Comparison of ENCODE assay signal across 15 cellular contexts in the genomic region with DNA sequence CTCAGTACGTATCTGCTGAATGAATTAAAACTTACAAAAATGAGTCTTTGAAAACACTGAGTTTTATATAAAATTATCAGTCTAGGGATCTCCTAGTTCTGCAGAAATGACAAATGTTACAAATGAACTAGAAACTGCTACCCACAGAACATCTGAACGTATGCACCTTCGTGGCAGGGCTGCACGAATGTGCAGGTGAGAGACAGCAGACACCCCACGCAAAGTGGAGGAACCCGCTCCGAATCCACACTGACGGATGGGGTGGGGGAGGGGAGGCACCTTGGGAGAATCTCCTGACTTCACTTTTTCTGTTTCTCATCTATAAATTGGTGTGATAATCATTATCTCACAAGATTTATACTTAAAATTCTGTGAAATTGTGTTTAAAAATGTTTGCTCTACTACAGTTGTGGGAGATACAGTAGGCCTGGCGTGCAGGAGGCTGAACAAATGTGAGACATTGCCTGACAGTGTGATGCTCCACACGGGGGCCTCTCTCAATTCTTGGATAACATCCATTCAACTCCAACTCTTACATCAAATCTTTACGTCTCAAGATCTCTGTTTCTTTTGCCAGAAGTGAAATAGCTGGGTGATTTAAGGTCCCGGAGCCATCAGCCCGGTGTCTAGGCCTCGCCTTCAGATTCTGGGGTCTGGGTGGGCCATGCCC.
A peak's percentile ranks its signal among the peaks of the same experiment; 100 is the strongest.
DNase-seq lines count a peak whose midpoint lies in the region; ATAC-seq and TF ChIP-seq lines count a peak whose summit lies in the region.
"Had no signal": no experiment of that assay in that cellular context is flagged by ENCODE, and none has a peak within 500 bp of the region (broad histone marks: within the 10 kb centered on the region; RNA-seq: fewer than 3 reads in every experiment).

No MANE protein-coding gene starts in this region.

- in situ Hi-C loops in GM23248 (cut with MboI), result no loop called here

- H3F3A ChIP-seq in GM23248 (ENCODE audit: insufficient read depth), result peaks cover 43% of the 10 kb centered on the region

- H3K27ac ChIP-seq in GM23248 (peak overlapping the region; percentile 97), SJCRH30 (peak overlapping the region; percentile 85), gastroesophageal sphincter (peak overlapping the region in 3 of 4 donors; percentile 43 to 72 (median 71)), sigmoid colon (peak overlapping the region; percentile 2 to 70 (median 54))
- H3K27ac ChIP-seq: lower lobe of right lung had no signal

- peak overlapping the region; percentile 82 for H3K9ac ChIP-seq in GM23248

- WGBS in GM23248 (ENCODE audit: low coverage in 1 of 2, low lambda C conversion rate in 2 of 2, missing lambda C conversion rate in 2 of 2), 2 experiments, result 74 to 77% methylated on average over 13 to 14 of the region's 14 CpGs
- WGBS in gastroesophageal sphincter (ENCODE audit: low coverage in 1 of 2), 2 donors, result 61 to 70% methylated on average over 4 to 14 of the region's 14 CpGs
- 81 to 89% methylated on average over 14 of the region's 14 CpGs for WGBS in sigmoid colon, 2 donors

- H3K4me3 ChIP-seq in GM23248 (peak overlapping the region; percentile 39), SJCRH30 (no peak overlapping the region), gastroesophageal sphincter (no peak overlapping the region), sigmoid colon (no peak overlapping the region)
- H3K4me3 ChIP-seq: lower lobe of right lung had no signal

- DNase-seq in GM23248, result peak; percentile 28
- DNase-seq in SJCRH30, result peak in 1 of 2 experiments; percentile 9
- no peak for DNase-seq in sigmoid colon
- DNase-seq: activated B cell treated with CpG ODN at 0.5 μM for 24 hours; BE2C; lower lobe of right lung; naive thymus-derived CD8-positive, alpha-beta T cell; NCI-H2029 treated with DMSO at 0.1 percent for 48 hours; retina; SHP77 treated with DMSO at 0.1 percent for 48 hours; stimulated activated CD4-positive, alpha-beta T cell treated with anti-CD3 and anti-CD28 coated beads, Interleukin-2, amount 100 ng/mL, for 24 hours had no signal

- ATAC-seq in gastroesophageal sphincter (no peak), HG02973 (IDR thresholded peaks at IDR 0.05; ENCODE audit: unreplicated experiment) (no peak), GM19463 (IDR thresholded peaks at IDR 0.05; ENCODE audit: unreplicated experiment) (no peak), HG03439 (IDR thresholded peaks at IDR 0.05; ENCODE audit: unreplicated experiment) (no peak)
- ATAC-seq: naive thymus-derived CD8-positive, alpha-beta T cell had no signal

- H3K79me2 ChIP-seq in GM23248 (ENCODE audit: insufficient read depth), result peaks cover 82% of the 10 kb centered on the region

- H3K27me3 ChIP-seq in GM23248 (replicated peaks; ENCODE audit: insufficient read depth) (no peaks in the 10 kb centered on the region), SJCRH30 (no peaks in the 10 kb centered on the region), gastroesophageal sphincter (no peaks in the 10 kb centered on the region), sigmoid colon (no peaks in the 10 kb centered on the region)
- H3K27me3 ChIP-seq: BE2C had no signal

- TF ChIP-seq POLR2A in gastroesophageal sphincter (IDR thresholded peaks at IDR 0.05) (no peak), sigmoid colon (IDR thresholded peaks at IDR 0.05) (no peak)

- H3K4me1 ChIP-seq in GM23248 (ENCODE audit: insufficient read depth) (peaks cover 25% of the 10 kb centered on the region), SJCRH30 (peaks cover 17% of the 10 kb centered on the region; the same call in 1 of the 2 replicates), gastroesophageal sphincter (peaks cover 3 to 56% (median 10%) of the 10 kb centered on the region in 3 donors), sigmoid colon (peaks cover 0 to 23% (median 17%) of the 10 kb centered on the region in 4 donors)
- H3K4me1 ChIP-seq: BE2C had no signal

- peak overlapping the region; percentile 58 for H3K4me2 ChIP-seq in GM23248 (ENCODE audit: unreplicated experiment)

- H3K36me3 ChIP-seq in GM23248 (ENCODE audit: low read depth) (peaks cover 6% of the 10 kb centered on the region; the same call in 1 of the 2 replicates), SJCRH30 (no peaks in the 10 kb centered on the region), gastroesophageal sphincter (peaks cover 0 to 15% of the 10 kb centered on the region in 2 donors), sigmoid colon (peaks cover 0 to 7% (median 0%) of the 10 kb centered on the region in 4 donors)
- H3K36me3 ChIP-seq: BE2C had no signal

- TF ChIP-seq EP300 in gastroesophageal sphincter (IDR thresholded peaks at IDR 0.05), result no peak
- no peak for TF ChIP-seq EP300 in sigmoid colon (IDR thresholded peaks at IDR 0.05)

- H2AFZ ChIP-seq in GM23248, result no peak overlapping the region

- H4K20me1 ChIP-seq in GM23248 (ENCODE audit: insufficient read depth), result no peaks in the 10 kb centered on the region

- TF ChIP-seq CTCF in gastroesophageal sphincter (IDR thresholded peaks at IDR 0.05), result no peak
- TF ChIP-seq CTCF in sigmoid colon (IDR thresholded peaks at IDR 0.05), result no peak

- intact Hi-C loops in sigmoid colon (cut with DNase I), result no loop called here

- H3K9me3 ChIP-seq in GM23248 (ENCODE audit: low read depth) (no peaks in the 10 kb centered on the region), SJCRH30 (replicated peaks) (no peaks in the 10 kb centered on the region), gastroesophageal sphincter (no peaks in the 10 kb centered on the region), sigmoid colon (no peaks in the 10 kb centered on the region)
- H3K9me3 ChIP-seq: BE2C, lower lobe of right lung had no signal

- H3K9me2 ChIP-seq in GM23248 (ENCODE audit: insufficient read depth), result no peaks in the 10 kb centered on the region
